In the genomic region with DNA sequence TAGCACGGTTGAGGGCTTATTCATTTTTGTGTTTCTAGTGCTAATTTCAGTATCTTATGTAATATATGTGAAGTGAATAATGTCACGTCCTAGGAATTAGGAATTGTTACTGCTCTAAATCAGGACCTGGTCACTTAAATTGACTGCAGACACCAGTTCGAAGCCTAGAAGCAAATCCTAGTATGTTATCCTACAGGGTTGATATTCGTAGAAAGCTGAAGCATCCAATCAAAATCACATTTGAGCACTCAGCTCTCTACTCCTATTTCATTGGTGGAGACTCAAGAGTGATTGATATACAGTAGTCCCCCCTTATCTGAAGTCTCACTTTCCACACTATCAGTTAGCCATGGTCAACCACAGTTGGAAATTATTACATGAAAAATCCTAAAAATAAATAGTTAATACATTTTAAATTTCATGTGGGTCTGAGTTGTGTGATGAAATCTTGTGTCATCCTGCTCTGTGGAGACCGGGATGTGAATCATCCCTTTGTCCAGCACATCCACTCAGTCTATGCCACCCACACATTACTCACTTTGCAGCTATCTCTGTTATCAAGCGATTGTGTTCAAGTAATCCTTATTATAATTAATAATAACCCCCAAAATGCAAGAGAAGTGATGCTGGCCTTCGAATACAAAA, we compare ENCODE assay signal across 14 cellular contexts. TPM values are rescaled to one million over a fixed set of nuclear protein-coding genes. Genes with fewer than 3 reads are reported as not detected.
DNase-seq lines count a peak whose midpoint lies in the region; ATAC-seq and TF ChIP-seq lines count a peak whose summit lies in the region.
"Had no signal": no experiment of that assay in that cellular context is flagged by ENCODE, and none has a peak within 500 bp of the region (broad histone marks: within the 10 kb centered on the region; RNA-seq: fewer than 3 reads in every experiment).

No MANE protein-coding gene starts in this region.

- DNase-seq in GM23338 (ENCODE audit: low spot score) (no peak), RWPE1 (ENCODE audit: low spot score) (peak; percentile 70), fibroblast of gingiva (ENCODE audit: low read depth) (peak; percentile 65), renal cortical epithelial cell (ENCODE audit: low read depth) (peak; percentile 86), T-helper 2 cell (no peak), NOMO-1 (lab: John Stamatoyannopoulos, UW; ENCODE audit: unreplicated experiment in 2 of 2) (no peak), NCI-H1417 treated with DMSO at 0.1 percent for 48 hours (lab: John Stamatoyannopoulos, UW) (no peak)
- DNase-seq in activated naive CD4-positive, alpha-beta T cell treated with Interleukin-2 at 50 U/mL for 16 hours, result no peak
- DNase-seq: activated B cell treated with CpG ODN at 0.5 μM for 24 hours; Kasumi-1; left colon; stimulated activated CD8-positive, alpha-beta memory T cell treated with anti-CD3 and anti-CD28 coated beads, Interleukin-4, amount 100 ng/mL, for 48 hours had no signal

- H3K36me3 ChIP-seq in GM23338 (ENCODE audit: insufficient read depth), result no peaks in the 10 kb centered on the region
- H3K36me3 ChIP-seq: right atrium auricular region had no signal

- H3K4me1 Mint-ChIP-seq in GM23338, result no peaks in the 10 kb centered on the region
- H3K4me1 Mint-ChIP-seq: activated B cell treated with CpG ODN at 0.5 μM for 24 hours; activated naive CD4-positive, alpha-beta T cell treated with anti-CD3 and anti-CD28 coated beads, Interleukin-2, amount 50 U/mL, for 24 hours had no signal

- H3K4me1 ChIP-seq in GM23338 (ENCODE audit: insufficient read depth), result peaks cover 5% of the 10 kb centered on the region; the same call in 1 of the 2 replicates
- H3K4me1 ChIP-seq: right atrium auricular region had no signal

- no peaks in the 10 kb centered on the region for H3K9me3 Mint-ChIP-seq in GM23338
- H3K9me3 Mint-ChIP-seq: activated B cell treated with CpG ODN at 0.5 μM for 24 hours; activated naive CD4-positive, alpha-beta T cell treated with anti-CD3 and anti-CD28 coated beads, Interleukin-2, amount 50 U/mL, for 24 hours had no signal

- no peaks in the 10 kb centered on the region for H3K27me3 Mint-ChIP-seq in GM23338 (ENCODE audit: insufficient read depth, low read depth, poor library complexity)
- H3K27me3 Mint-ChIP-seq: activated B cell treated with CpG ODN at 0.5 μM for 24 hours; activated naive CD4-positive, alpha-beta T cell treated with anti-CD3 and anti-CD28 coated beads, Interleukin-2, amount 50 U/mL, for 24 hours had no signal

- TF ChIP-seq CTCF in GM23338 (conservative IDR thresholded peaks at IDR 0.05; ENCODE audit: low read depth in 2 of 2) (no peak), RWPE1 (conservative IDR thresholded peaks at IDR 0.05; ENCODE audit: low read depth) (no peak)

- no peak overlapping the region for H3K4me3 Mint-ChIP-seq in GM23338
- H3K4me3 Mint-ChIP-seq: activated B cell treated with CpG ODN at 0.5 μM for 24 hours; activated naive CD4-positive, alpha-beta T cell treated with anti-CD3 and anti-CD28 coated beads, Interleukin-2, amount 50 U/mL, for 24 hours had no signal

- POLR2A ChIA-PET in RWPE1 (lab: Yijun Ruan, JAX; ENCODE audit: low non-redundant PET), result no interaction called here

- no peaks in the 10 kb centered on the region for H4K20me1 ChIP-seq in GM23338 (replicated peaks; ENCODE audit: insufficient read depth)

- H3F3A ChIP-seq in GM23338 (replicated peaks; ENCODE audit: low read depth), result no peaks in the 10 kb centered on the region

- H3K4me3 ChIP-seq in GM23338, result no peak overlapping the region
- H3K4me3 ChIP-seq: right atrium auricular region had no signal

- H3K27me3 ChIP-seq in GM23338 (ENCODE audit: insufficient read depth), result no peaks in the 10 kb centered on the region
- H3K27me3 ChIP-seq: right atrium auricular region had no signal

- no peak for ATAC-seq in GM23338
- ATAC-seq: left colon had no signal

- no peaks in the 10 kb centered on the region for H3K79me2 ChIP-seq in GM23338 (replicated peaks; ENCODE audit: insufficient read depth)

- no peaks in the 10 kb centered on the region for H3K36me3 Mint-ChIP-seq in GM23338 (ENCODE audit: low read depth)
- H3K36me3 Mint-ChIP-seq: activated naive CD4-positive, alpha-beta T cell treated with anti-CD3 and anti-CD28 coated beads, Interleukin-2, amount 50 U/mL, for 24 hours had no signal

- H3K27ac Mint-ChIP-seq in GM23338, result peak overlapping the region; percentile 57
- H3K27ac Mint-ChIP-seq: activated B cell treated with CpG ODN at 0.5 μM for 24 hours; activated naive CD4-positive, alpha-beta T cell treated with anti-CD3 and anti-CD28 coated beads, Interleukin-2, amount 50 U/mL, for 24 hours had no signal

- H3K27ac ChIP-seq in GM23338 (ENCODE audit: low read depth) (no peak overlapping the region), RWPE1 (no peak overlapping the region)
- H3K27ac ChIP-seq: right atrium auricular region had no signal

- no peaks in the 10 kb centered on the region for H3K9me2 ChIP-seq in GM23338 (ENCODE audit: insufficient read depth)

- no peak overlapping the region for H3K4me2 ChIP-seq in GM23338

- H2AFZ ChIP-seq in GM23338, result peak overlapping the region; percentile 70; the same call in 1 of the 2 replicates

- CTCF ChIA-PET in RWPE1 (lab: Yijun Ruan, JAX), result no interaction called here

TF ChIP-seq in GM23338, 12 proteins besides CTCF, POLR2A, EP300 and RAD21 (continues in another document):
- TF ChIP-seq, protein P1, sequence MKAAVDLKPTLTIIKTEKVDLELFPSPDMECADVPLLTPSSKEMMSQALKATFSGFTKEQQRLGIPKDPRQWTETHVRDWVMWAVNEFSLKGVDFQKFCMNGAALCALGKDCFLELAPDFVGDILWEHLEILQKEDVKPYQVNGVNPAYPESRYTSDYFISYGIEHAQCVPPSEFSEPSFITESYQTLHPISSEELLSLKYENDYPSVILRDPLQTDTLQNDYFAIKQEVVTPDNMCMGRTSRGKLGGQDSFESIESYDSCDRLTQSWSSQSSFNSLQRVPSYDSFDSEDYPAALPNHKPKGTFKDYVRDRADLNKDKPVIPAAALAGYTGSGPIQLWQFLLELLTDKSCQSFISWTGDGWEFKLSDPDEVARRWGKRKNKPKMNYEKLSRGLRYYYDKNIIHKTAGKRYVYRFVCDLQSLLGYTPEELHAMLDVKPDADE (IDR thresholded peaks at IDR 0.05), result no peak
- TF ChIP-seq REST (IDR thresholded peaks at IDR 0.05; ENCODE audit: unreplicated experiment), result no peak
- TF ChIP-seq EZH2 (IDR thresholded peaks at IDR 0.05; ENCODE audit: low read depth, unreplicated experiment), result no peak
- no peak for TF ChIP-seq ZNF114 (CRISPR knock-in tag; IDR thresholded peaks at IDR 0.05)
- no peak for TF ChIP-seq NANOG (IDR thresholded peaks at IDR 0.05; ENCODE audit: borderline replicate concordance)
- no peak for TF ChIP-seq CREB1 (CRISPR knock-in tag; IDR thresholded peaks at IDR 0.05; ENCODE audit: low read depth)

RNA-seq across cellular contexts. Expression of gene SCN9A, which starts 35.2 kb away (rescaled TPM):
- total RNA-seq in GM23338 (2014; rRNA removed; shearing (Covaris generic)), result 8.8 and 10.5 TPM in 2 replicates
- 8.1 and 9.5 TPM in 2 replicates for polyA plus RNA-seq in GM23338 (2016; fragmentation: Nextera tagmentation; extraction: Ambion mirVana)
- 1.0 and 2.8 TPM in 2 replicates for total RNA-seq in renal cortical epithelial cell
- total RNA-seq: activated B cell treated with CpG ODN at 0.5 μM for 24 hours had no signal

Comparison
In these comparisons a context has a peak if more than half of its experiments do, and no peak if none do; other contexts are left out.
1. DNase-seq: peak in RWPE1 (single experiment), fibroblast of gingiva (single experiment) and renal cortical epithelial cell (single experiment); none in GM23338 (single experiment), T-helper 2 cell (0 of 5), activated naive CD4-positive, alpha-beta T cell treated with Interleukin-2 at 50 U/mL for 16 hours (single experiment), NOMO-1 (0 of 2) and NCI-H1417 treated with DMSO at 0.1 percent for 48 hours (single experiment).